33 cellular contexts compared by ENCODE assay signal in genomic region chrX:124699876-124700275, GRCh38.
"Had no signal": no experiment of that assay in that cellular context is flagged by ENCODE, and none has a peak within 500 bp of the region (broad histone marks: within the 10 kb centered on the region; RNA-seq: fewer than 3 reads in every experiment).

No MANE protein-coding gene starts in this region.

- ATAC-seq: activated CD8-positive, alpha-beta T cell treated with anti-CD3 and anti-CD28 coated beads for 36 hours; activated naive CD4-positive, alpha-beta T cell treated with anti-CD3 and anti-CD28 coated beads, Interleukin-2, amount 50 U/mL, for 72 hours; activated T-cell treated with anti-CD3 and anti-CD28 coated beads, Interleukin-2, amount 50 U/mL, for 4 hours; activated T-cell treated with anti-CD3 and anti-CD28 coated beads, Interleukin-2, amount 50 U/mL, for 72 hours; activated T-helper 17 cell treated with anti-CD3 and anti-CD28 coated beads, Interleukin-2, amount 50 U/mL, for 72 hours; body of pancreas had no signal

- H3K4me1 ChIP-seq: adrenal gland, body of pancreas, breast epithelium had no signal

- H3K36me3 ChIP-seq: adrenal gland, brain microvascular endothelial cell, breast epithelium had no signal

- H3K27me3 ChIP-seq: adrenal gland, body of pancreas, brain microvascular endothelial cell, breast epithelium had no signal

- H3K27ac ChIP-seq: adrenal gland, body of pancreas, brain microvascular endothelial cell, breast epithelium, VCaP had no signal

- FAIRE-seq: TTC549 had no signal

- DNase-seq: activated B cell treated with CpG ODN at 0.5 μM for 24 hours; activated CD4-positive, alpha-beta memory T cell treated with anti-CD3 and anti-CD28 coated beads for 36 hours; activated CD4-positive, alpha-beta T cell treated with anti-CD3 and anti-CD28 coated beads for 4 hours; activated CD4-positive, alpha-beta T cell treated with anti-CD3 and anti-CD28 coated beads, Interleukin-2, amount 10 ng/mL, durations not matched to agents 24 days and 14 days; activated CD4-positive, alpha-beta T cell treated with anti-CD3 and anti-CD28 coated beads, Interleukin-2, amount 50 U/mL, for 1 hour; activated CD4-positive, alpha-beta T cell treated with anti-CD3 and anti-CD28 coated beads, Interleukin-2, amount 50 U/mL, for 4 hours; activated CD4-positive, CD25-positive, alpha-beta regulatory T cell treated with anti-CD3 and anti-CD28 coated beads, Interleukin-2, amount 50 U/mL, for 72 hours; activated CD8-positive, alpha-beta memory T cell treated with anti-CD3 and anti-CD28 coated beads, Interleukin-2, amount 50 U/mL, for 4 hours; activated CD8-positive, alpha-beta T cell treated with anti-CD3 and anti-CD28 coated beads for 36 hours; activated effector memory CD4-positive, alpha-beta T cell treated with anti-CD3 and anti-CD28 coated beads, Interleukin-2, amount 50 U/mL, for 16 hours; activated gamma-delta T cell treated with Interleukin-2 at 50 U/mL for 16 hours; activated naive CD4-positive, alpha-beta T cell; activated naive CD4-positive, alpha-beta T cell treated with anti-CD3 and anti-CD28 coated beads for 36 hours; activated naive CD4-positive, alpha-beta T cell treated with anti-CD3 and anti-CD28 coated beads, Interleukin-2, amount 50 U/mL, for 16 hours; activated naive CD8-positive, alpha-beta T cell treated with anti-CD3 and anti-CD28 coated beads for 36 hours; activated T-cell treated with anti-CD3 and anti-CD28 coated beads for 4 hours; activated T-cell treated with anti-CD3 and anti-CD28 coated beads, Interleukin-2, amount 50 U/mL, for 1 hour; activated T-cell treated with anti-CD3 and anti-CD28 coated beads, Interleukin-2, amount 50 U/mL, for 4 hours; activated T-cell treated with anti-CD3 and anti-CD28 coated beads, Interleukin-2, amount 50 U/mL, for 72 hours; adrenal gland; amniotic stem cell; aorta; body of pancreas; brain microvascular endothelial cell; central memory CD4-positive, alpha-beta T cell; T-helper 1 cell; T-helper 2 cell; T-helper 9 cell had no signal

- H3K9me3 ChIP-seq: body of pancreas, breast epithelium had no signal

- H3K4me3 ChIP-seq: adrenal gland, body of pancreas, breast epithelium had no signal
